Comparison of ENCODE assay signal across 8 cellular contexts in genomic region chr13:97460004-97460756, GRCh38.
DNase-seq lines count a peak whose midpoint lies in the region; ATAC-seq lines count a peak whose summit lies in the region.

No MANE protein-coding gene starts in this region.

- ATAC-seq in GM18502 (IDR thresholded peaks at IDR 0.05; ENCODE audit: poor library complexity, unreplicated experiment) (peak; percentile 95), GM21526 (IDR thresholded peaks at IDR 0.05; ENCODE audit: low FRiP score, unreplicated experiment) (peak; percentile 95), HG03571 (IDR thresholded peaks at IDR 0.05; ENCODE audit: unreplicated experiment) (peak; percentile 95)

- DNase-seq in iris pigment epithelial cell (ENCODE audit: low read depth): peak; percentile 34
- DNase-seq in KBM-7: no peak
- DNase-seq in superior temporal gyrus (ENCODE audit: extremely low spot score): no peak
- no peak for DNase-seq in amniotic stem cell (lab: John Stamatoyannopoulos, UW)
- no peak for DNase-seq in NCI-H526 treated with DMSO at 0.1 percent for 48 hours (lab: John Stamatoyannopoulos, UW)

- in situ Hi-C loops in KBM-7 (cut with MboI; ENCODE audit: low pct_unique_long_range_greater_than_20kb, low sequenced_read_pairs): no loop called here
